Comparison of ENCODE assay signal across 31 cellular contexts in genomic region chr16:23889189-23889588, GRCh38. TPM values are rescaled to one million over a fixed set of nuclear protein-coding genes. Genes with fewer than 3 reads are reported as not detected.
"Had no signal": no experiment of that assay in that cellular context is flagged by ENCODE, and none has a peak within 500 bp of the region (broad histone marks: within the 10 kb centered on the region; RNA-seq: fewer than 3 reads in every experiment).

No MANE protein-coding gene starts in this region.

- H3K9ac ChIP-seq: KMS-11, SK-N-SH had no signal

- H3K9me2 ChIP-seq: SK-N-SH had no signal

- H3K4me2 ChIP-seq: KMS-11, SK-N-SH had no signal

- H3K36me3 ChIP-seq: adrenal gland, breast epithelium, Peyer's patch, SJCRH30 had no signal

- H3K9me3 Mint-ChIP-seq: activated T-cell treated with anti-CD3 and anti-CD28 coated beads, Interleukin-2, amount 50 U/mL, for 4 hours had no signal

- H3K4me1 ChIP-seq: adrenal gland, breast epithelium, SJCRH30 had no signal

- H3K4me3 Mint-ChIP-seq: activated naive CD4-positive, alpha-beta T cell treated with anti-CD3 and anti-CD28 coated beads for 36 hours; activated naive CD8-positive, alpha-beta T cell; activated T-cell treated with anti-CD3 and anti-CD28 coated beads, Interleukin-2, amount 50 U/mL, for 4 hours had no signal

- H3K27me3 ChIP-seq: adrenal gland, breast epithelium, Peyer's patch, SJCRH30 had no signal

- H3K27ac ChIP-seq: adrenal gland, breast epithelium, KMS-11, Peyer's patch, RWPE1, SJCRH30, VCaP had no signal

- DNase-seq: activated CD4-positive, alpha-beta T cell treated with anti-CD3 and anti-CD28 coated beads for 48 hours; activated CD4-positive, alpha-beta T cell treated with anti-CD3 and anti-CD28 coated beads, Interleukin-2, amount 50 U/mL, for 4 hours; activated CD4-positive, CD25-positive, alpha-beta regulatory T cell treated with anti-CD3 and anti-CD28 coated beads, Interleukin-2, amount 50 U/mL, for 72 hours; activated gamma-delta T cell; activated naive CD4-positive, alpha-beta T cell treated with anti-CD3 and anti-CD28 coated beads for 36 hours; activated T-cell treated with anti-CD3 and anti-CD28 coated beads, Interleukin-2, amount 50 U/mL, for 4 hours; adrenal gland; anterior cingulate cortex; caudate nucleus; NCI-H1092; NCI-H1417 treated with DMSO at 0.1 percent for 48 hours; NCI-H1694 treated with DMSO at 0.1 percent for 48 hours; NCI-H2029 treated with DMSO at 0.1 percent for 48 hours; NCI-H345; NCI-H510A; NCI-H526 treated with DMSO at 0.1 percent for 48 hours; NCI-H82; NK-92 treated with Interleukin-12 subunit alpha and Interleukin-12 subunit beta, amount 100 ng/mL, for 24 hours; OCI-M1; Peyer's patch; Right ventricle myocardium superior; SJCRH30; SK-N-SH; T-helper 1 cell had no signal

- H3K9me3 ChIP-seq: adrenal gland, breast epithelium, Peyer's patch, SJCRH30, SK-N-SH had no signal

- H3K27ac Mint-ChIP-seq: activated naive CD4-positive, alpha-beta T cell treated with anti-CD3 and anti-CD28 coated beads for 36 hours; activated naive CD8-positive, alpha-beta T cell had no signal

- H3K4me3 ChIP-seq: adrenal gland, breast epithelium, Peyer's patch, SJCRH30 had no signal

- H3K27me3 Mint-ChIP-seq: activated naive CD8-positive, alpha-beta T cell had no signal

RNA-seq across cellular contexts. Expression of gene PRKCB, which starts 53.4 kb away (rescaled TPM):
- total RNA-seq: chondrocyte, MCF 10A, SJCRH30 had no signal
